16 cellular contexts compared by ENCODE assay signal in genomic region chr5:100896054-100896453, GRCh38. TPM values are rescaled to one million over a fixed set of nuclear protein-coding genes. Genes with fewer than 3 reads are reported as not detected.
DNase-seq lines count a peak whose midpoint lies in the region; ATAC-seq and TF ChIP-seq lines count a peak whose summit lies in the region.
"Had no signal": no experiment of that assay in that cellular context is flagged by ENCODE, and none has a peak within 500 bp of the region (broad histone marks: within the 10 kb centered on the region; RNA-seq: fewer than 3 reads in every experiment).

No MANE protein-coding gene starts in this region.

- H3K4me3 ChIP-seq in tibial nerve, result no peak overlapping the region
- H3K4me3 ChIP-seq: PC-9 had no signal

- H3K27ac ChIP-seq in KOPT-K1 (ENCODE audit: low read depth, low read length, poor library complexity, severe bottlenecking) (peak overlapping the region; percentile 100), tibial nerve (no peak overlapping the region)
- H3K27ac ChIP-seq: PC-9 had no signal

- H3K36me3 Mint-ChIP-seq in activated T-cell treated with anti-CD3 and anti-CD28 coated beads, Interleukin-2, amount 50 U/mL, for 72 hours (ENCODE audit: insufficient read depth in 2 of 2), result peaks cover 9 to 46% of the 10 kb centered on the region in 2 donors
- peaks cover 37% of the 10 kb centered on the region for H3K36me3 Mint-ChIP-seq in activated T-cell treated with anti-CD3 and anti-CD28 coated beads, Interleukin-2, amount 50 U/mL, for 4 hours (ENCODE audit: insufficient read depth)
- peaks cover 30% of the 10 kb centered on the region for H3K36me3 Mint-ChIP-seq in central memory CD8-positive, alpha-beta T cell (ENCODE audit: insufficient read depth)
- peaks cover 30% of the 10 kb centered on the region for H3K36me3 Mint-ChIP-seq in stimulated activated memory B cell treated with anti-CD40 and anti-IgM and Interleukin-4, amounts not matched to agents 10 μg/mL and 1 μg/mL and 100 μg/mL, for 72 hours
- peaks cover 0 to 42% (median 17%) of the 10 kb centered on the region in 3 donors for H3K36me3 Mint-ChIP-seq in naive thymus-derived CD8-positive, alpha-beta T cell

- no peak for TF ChIP-seq EP300 in tibial nerve (IDR thresholded peaks at IDR 0.05)

- WGBS in tibial nerve, 2 donors, result 88 to 93% methylated on average over 2 of the region's 2 CpGs

- peaks cover 0 to 2% of the 10 kb centered on the region in 2 donors for H3K9me3 Mint-ChIP-seq in activated T-cell treated with anti-CD3 and anti-CD28 coated beads, Interleukin-2, amount 50 U/mL, for 72 hours
- no peaks in the 10 kb centered on the region for H3K9me3 Mint-ChIP-seq in activated T-cell treated with anti-CD3 and anti-CD28 coated beads, Interleukin-2, amount 50 U/mL, for 4 hours
- no peaks in the 10 kb centered on the region for H3K9me3 Mint-ChIP-seq in central memory CD8-positive, alpha-beta T cell
- H3K9me3 Mint-ChIP-seq in stimulated activated memory B cell treated with anti-CD40 and anti-IgM and Interleukin-4, amounts not matched to agents 10 μg/mL and 1 μg/mL and 100 μg/mL, for 72 hours, result no peaks in the 10 kb centered on the region
- H3K9me3 Mint-ChIP-seq in naive thymus-derived CD8-positive, alpha-beta T cell, result no peaks in the 10 kb centered on the region

- ATAC-seq in activated T-cell treated with anti-CD3 and anti-CD28 coated beads, Interleukin-2, amount 50 U/mL, for 72 hours (replicated peaks in 1 of 2), result no peak
- ATAC-seq in activated T-cell treated with anti-CD3 and anti-CD28 coated beads, Interleukin-2, amount 50 U/mL, for 4 hours, result no peak
- ATAC-seq in central memory CD8-positive, alpha-beta T cell (replicated peaks; ENCODE audit: extremely low read depth, poor library complexity, severe bottlenecking), result no peak
- ATAC-seq in stimulated activated memory B cell treated with anti-CD40 and anti-IgM and Interleukin-4, amounts not matched to agents 10 μg/mL and 1 μg/mL and 100 μg/mL, for 72 hours, result no peak
- ATAC-seq in naive thymus-derived CD8-positive, alpha-beta T cell, result no peak

- POLR2A ChIA-PET in naive thymus-derived CD8-positive, alpha-beta T cell (lab: Charles Lee), result interaction anchor here (1.4 kb wide), 1 partner anchor 9 kb away, joined by 3 read pairs; no protein-coding TSS in a partner anchor

- H3K27ac Mint-ChIP-seq in activated T-cell treated with anti-CD3 and anti-CD28 coated beads, Interleukin-2, amount 50 U/mL, for 72 hours, result peak overlapping the region; percentile 71
- H3K27ac Mint-ChIP-seq in central memory CD8-positive, alpha-beta T cell (ENCODE audit: low read depth), result peak overlapping the region; percentile 32
- peak overlapping the region; percentile 77 for H3K27ac Mint-ChIP-seq in stimulated activated memory B cell treated with anti-CD40 and anti-IgM and Interleukin-4, amounts not matched to agents 10 μg/mL and 1 μg/mL and 100 μg/mL, for 72 hours
- peak overlapping the region in 4 of 10 donors; percentile 47 to 65 (median 52) for H3K27ac Mint-ChIP-seq in naive thymus-derived CD8-positive, alpha-beta T cell

- peaks cover 78% of the 10 kb centered on the region for H3K4me1 Mint-ChIP-seq in activated T-cell treated with anti-CD3 and anti-CD28 coated beads, Interleukin-2, amount 50 U/mL, for 72 hours (ENCODE audit: low read depth)
- peaks cover 65% of the 10 kb centered on the region for H3K4me1 Mint-ChIP-seq in activated T-cell treated with anti-CD3 and anti-CD28 coated beads, Interleukin-2, amount 50 U/mL, for 4 hours (ENCODE audit: low read depth)
- peaks cover 58% of the 10 kb centered on the region for H3K4me1 Mint-ChIP-seq in central memory CD8-positive, alpha-beta T cell
- H3K4me1 Mint-ChIP-seq in stimulated activated memory B cell treated with anti-CD40 and anti-IgM and Interleukin-4, amounts not matched to agents 10 μg/mL and 1 μg/mL and 100 μg/mL, for 72 hours, result peaks cover 47% of the 10 kb centered on the region
- H3K4me1 Mint-ChIP-seq in naive thymus-derived CD8-positive, alpha-beta T cell, result peaks cover 15 to 75% (median 49%) of the 10 kb centered on the region in 4 donors

- H3K36me3 ChIP-seq in KOPT-K1 (ENCODE audit: insufficient read depth, low read length) (peaks cover 38% of the 10 kb centered on the region; the same call in 1 of the 2 replicates), tibial nerve (no peaks in the 10 kb centered on the region)

- H3K9me3 ChIP-seq in KOPT-K1 (ENCODE audit: insufficient read depth, low read length, poor library complexity, severe bottlenecking) (peaks cover 4% of the 10 kb centered on the region), tibial nerve (no peaks in the 10 kb centered on the region)

- TF ChIP-seq CTCF in tibial nerve (IDR thresholded peaks at IDR 0.05), result no peak

- peak overlapping the region in 1 of 2 donors; percentile 73 for H3K4me3 Mint-ChIP-seq in activated T-cell treated with anti-CD3 and anti-CD28 coated beads, Interleukin-2, amount 50 U/mL, for 72 hours
- H3K4me3 Mint-ChIP-seq in activated T-cell treated with anti-CD3 and anti-CD28 coated beads, Interleukin-2, amount 50 U/mL, for 4 hours, result no peak overlapping the region
- peak overlapping the region; percentile 33 for H3K4me3 Mint-ChIP-seq in central memory CD8-positive, alpha-beta T cell
- no peak overlapping the region for H3K4me3 Mint-ChIP-seq in stimulated activated memory B cell treated with anti-CD40 and anti-IgM and Interleukin-4, amounts not matched to agents 10 μg/mL and 1 μg/mL and 100 μg/mL, for 72 hours
- no peak overlapping the region for H3K4me3 Mint-ChIP-seq in naive thymus-derived CD8-positive, alpha-beta T cell

- no peaks in the 10 kb centered on the region for H3K27me3 Mint-ChIP-seq in activated T-cell treated with anti-CD3 and anti-CD28 coated beads, Interleukin-2, amount 50 U/mL, for 72 hours (ENCODE audit: low read depth)
- H3K27me3 Mint-ChIP-seq in activated T-cell treated with anti-CD3 and anti-CD28 coated beads, Interleukin-2, amount 50 U/mL, for 4 hours (ENCODE audit: low read depth), result no peaks in the 10 kb centered on the region
- H3K27me3 Mint-ChIP-seq in central memory CD8-positive, alpha-beta T cell, result no peaks in the 10 kb centered on the region
- no peaks in the 10 kb centered on the region for H3K27me3 Mint-ChIP-seq in stimulated activated memory B cell treated with anti-CD40 and anti-IgM and Interleukin-4, amounts not matched to agents 10 μg/mL and 1 μg/mL and 100 μg/mL, for 72 hours
- no peaks in the 10 kb centered on the region for H3K27me3 Mint-ChIP-seq in naive thymus-derived CD8-positive, alpha-beta T cell

- H3K4me1 ChIP-seq in tibial nerve, result peaks cover 0 to 10% (median 0%) of the 10 kb centered on the region in 4 donors

- H3K27me3 ChIP-seq in tibial nerve, result no peaks in the 10 kb centered on the region

- no peak for TF ChIP-seq POLR2A in tibial nerve (IDR thresholded peaks at IDR 0.05)

- no peak for DNase-seq in activated T-cell treated with anti-CD3 and anti-CD28 coated beads, Interleukin-2, amount 50 U/mL, for 72 hours
- no peak for DNase-seq in activated T-cell treated with anti-CD3 and anti-CD28 coated beads, Interleukin-2, amount 50 U/mL, for 4 hours
- DNase-seq in central memory CD8-positive, alpha-beta T cell (ENCODE audit: low spot score in 2 of 2), result no peak
- no peak for DNase-seq in naive thymus-derived CD8-positive, alpha-beta T cell
- DNase-seq in stimulated activated CD4-positive, alpha-beta T cell treated with anti-CD3 and anti-CD28 coated beads, Interleukin-4, amount 100 ng/mL, for 24 hours, result no peak
- DNase-seq in tibial nerve (ENCODE audit: low spot score in 2 of 2), result no peak
- DNase-seq: AML-193, KG1, MM.1S, NCI-H1105 treated with DMSO at 0.1 percent for 48 hours, NCI-H187 treated with DMSO at 0.1 percent for 48 hours, NCI-H446 treated with DMSO at 0.1 percent for 48 hours, NCI-H748 treated with DMSO at 0.1 percent for 48 hours, PC-9 had no signal

RNA-seq across cellular contexts. Expression of gene ST8SIA4, which starts 7.0 kb away (rescaled TPM):
- total RNA-seq in activated T-cell treated with anti-CD3 and anti-CD28 coated beads, Interleukin-2, amount 50 U/mL, for 72 hours, result 10 to 100 TPM; 44.5 to 47.1 TPM
- total RNA-seq in activated T-cell treated with anti-CD3 and anti-CD28 coated beads, Interleukin-2, amount 50 U/mL, for 4 hours, result 10 to 100 TPM; 27.2 to 38.4 (median 36.9) TPM
- total RNA-seq in naive thymus-derived CD8-positive, alpha-beta T cell, result 10 to 100 TPM; 24.3 to 28.1 TPM
- polyA plus RNA-seq in naive thymus-derived CD8-positive, alpha-beta T cell, result 10 to 100 TPM in 1 of 3 donors, 1 to 10 TPM in 2; 6.8 to 10.9 (median 9.8) TPM
- total RNA-seq in tibial nerve, result 1 to 10 TPM; 1.8 to 5.7 (median 3.5) TPM
